In genomic region chr11:77473001-77473800, GRCh38 we compare ENCODE assay signal across 8 cellular contexts. TPM values are rescaled to one million over a fixed set of nuclear protein-coding genes. Genes with fewer than 3 reads are reported as not detected.
DNase-seq lines count a peak whose midpoint lies in the region; ATAC-seq and TF ChIP-seq lines count a peak whose summit lies in the region.

No MANE protein-coding gene starts in this region.

- peaks cover 27% of the 10 kb centered on the region for H3K4me1 Mint-ChIP-seq in glutamatergic neuron (ENCODE audit: low read depth, unreplicated experiment)

- peak overlapping the region; percentile 57 to 90 (median 67) for H3K4me3 ChIP-seq in tibial nerve

- peak overlapping the region; percentile 28 to 78 (median 68) for H3K27ac ChIP-seq in tibial nerve

- TF ChIP-seq EP300 in tibial nerve (IDR thresholded peaks at IDR 0.05) = no peak

- H3K27me3 ChIP-seq in tibial nerve = no peaks in the 10 kb centered on the region

- peak overlapping the region; percentile 94 for H3K27ac Mint-ChIP-seq in glutamatergic neuron (ENCODE audit: unreplicated experiment)

- DNase-seq in GM10266 (ENCODE audit: extremely low spot score) = peak; percentile 67
- peak; percentile 50 for DNase-seq in NOMO-1 treated with DMSO at 0.1 percent for 48 hours (lab: John Stamatoyannopoulos, UW; ENCODE audit: unreplicated experiment)
- DNase-seq in activated naive CD4-positive, alpha-beta T cell (lab: John Stamatoyannopoulos, UW) = peak in 3 of 4 experiments; percentile 14 to 52 (median 22)
- peak; percentile 69 for DNase-seq in glutamatergic neuron
- DNase-seq in omental fat pad (ENCODE audit: low spot score) = peak; percentile 28
- DNase-seq in tibial nerve (ENCODE audit: low spot score in 2 of 2) = peak in 1 of 2 donors; percentile 12

- H3K36me3 ChIP-seq in tibial nerve = no peaks in the 10 kb centered on the region

- H3K4me1 ChIP-seq in tibial nerve = peaks cover 0 to 20% (median 0%) of the 10 kb centered on the region in 4 donors

- TF ChIP-seq POLR2A in tibial nerve (IDR thresholded peaks at IDR 0.05) = no peak

- no peaks in the 10 kb centered on the region for H3K9me3 ChIP-seq in tibial nerve

- H3K4me3 Mint-ChIP-seq in glutamatergic neuron (ENCODE audit: unreplicated experiment) = peak overlapping the region; percentile 89

- ATAC-seq in HG02610 (IDR thresholded peaks at IDR 0.05; ENCODE audit: unreplicated experiment) (peak; percentile 31), omental fat pad (ENCODE audit: low FRiP score) (peak; percentile 68), GM18520 (IDR thresholded peaks at IDR 0.05; ENCODE audit: unreplicated experiment) (no peak)

- peaks cover 21% of the 10 kb centered on the region for H3K9me3 Mint-ChIP-seq in glutamatergic neuron (ENCODE audit: unreplicated experiment)

- TF ChIP-seq CTCF in GM10266 (IDR thresholded peaks at IDR 0.05; ENCODE audit: control insufficient read depth, insufficient read depth, low read depth, missing control alignments) (peak; percentile 10), glutamatergic neuron (IDR thresholded peaks at IDR 0.05; ENCODE audit: partially characterized antibody, unreplicated experiment) (no peak), omental fat pad (IDR thresholded peaks at IDR 0.05) (no peak), tibial nerve (IDR thresholded peaks at IDR 0.05) (peak in 1 of 5 experiments; percentile 3)

- 2 to 3% methylated on average over 13 to 72 of the region's 79 CpGs for WGBS in tibial nerve, 2 donors

- H3K27me3 Mint-ChIP-seq in glutamatergic neuron (ENCODE audit: unreplicated experiment) = peaks cover 10% of the 10 kb centered on the region

- H3K36me3 Mint-ChIP-seq in glutamatergic neuron (ENCODE audit: unreplicated experiment) = no peaks in the 10 kb centered on the region

RNA-seq across cellular contexts. Expression of gene PAK1, which starts 0.7 kb away (rescaled TPM):
- 126 TPM for total RNA-seq in glutamatergic neuron (ENCODE audit: unreplicated experiment)
- total RNA-seq in omental fat pad = 10 to 100 TPM; 17.7 to 36.7 (median 22.3) TPM
- 10 to 100 TPM; 13.9 to 28.5 (median 25.4) TPM for total RNA-seq in tibial nerve
